In genomic region chr20:32037929-32038328, GRCh38 we compare ENCODE assay signal across 1 cellular context.
TF ChIP-seq lines count a peak whose summit lies in the region.

No MANE protein-coding gene starts in this region.

TF ChIP-seq in K562, 482 proteins besides CTCF, POLR2A, EP300 and RAD21:
- TF ChIP-seq MEF2D (tag; conservative IDR thresholded peaks at IDR 0.05; ENCODE audit: low read depth) (peak; percentile 44; the same call in 1 of the 2 replicates), SMARCA4 (IDR thresholded peaks at IDR 0.05) (peak; percentile 27; the same call in 1 of the 2 replicates), MEF2A (IDR thresholded peaks at IDR 0.05; ENCODE audit: control insufficient read depth, low read depth, low read length) (no peak), ZEB2 (IDR thresholded peaks at IDR 0.05) (peak; percentile 65), FOSL1 (tag; conservative IDR thresholded peaks at IDR 0.05) (peak; percentile 45; the same call in 1 of the 2 replicates), MTA3 (IDR thresholded peaks at IDR 0.05; ENCODE audit: borderline replicate concordance) (peak; percentile 37; the same call in 1 of the 2 replicates), JUND (IDR thresholded peaks at IDR 0.05; ENCODE audit: borderline replicate concordance, low read depth, low read length) (peak; percentile 37; the same call in 1 of the 2 replicates), JUND (tag; IDR thresholded peaks at IDR 0.05; ENCODE audit: borderline replicate concordance, low read depth, low read length) (0 out of 3 replicates have a peak, but pooled peaks have one; percentile 41), ESRRA (IDR thresholded peaks at IDR 0.05; ENCODE audit: borderline replicate concordance, low read depth) (0 out of 2 replicates have a peak, but pooled peaks have one; percentile 18), EGR1 (conservative IDR thresholded peaks at IDR 0.05) (peak; percentile 22; the same call in 1 of the 2 replicates), ZNF551 (CRISPR knock-in tag; IDR thresholded peaks at IDR 0.05) (no peak), CC2D1A (IDR thresholded peaks at IDR 0.05) (peak; percentile 20; the same call in 1 of the 2 replicates), DPF2 (IDR thresholded peaks at IDR 0.05) (0 out of 2 replicates have a peak, but pooled peaks have one; percentile 36), PPARD (CRISPR knock-in tag; IDR thresholded peaks at IDR 0.05) (no peak), ZFP36 (IDR thresholded peaks at IDR 0.05; ENCODE audit: low read depth, low read length, partially characterized antibody) (peak; percentile 67), CREB3L1 (IDR thresholded peaks at IDR 0.05; ENCODE audit: borderline replicate concordance, low read depth) (no peak), MTA1 (IDR thresholded peaks at IDR 0.05; ENCODE audit: borderline replicate concordance) (peak; percentile 25; the same call in 1 of the 2 replicates), CTBP1 (IDR thresholded peaks at IDR 0.05; ENCODE audit: borderline replicate concordance) (peak; percentile 55; the same call in 1 of the 2 replicates), HMGN3 (IDR thresholded peaks at IDR 0.05; ENCODE audit: borderline replicate concordance, extremely low read depth, insufficient read length, low read depth, low read length) (no peak), ZNF263 (CRISPR knock-in tag; IDR thresholded peaks at IDR 0.05; ENCODE audit: borderline replicate concordance) (no peak), ZNF696 (CRISPR knock-in tag; conservative IDR thresholded peaks at IDR 0.05) (no peak), ATF3 (IDR thresholded peaks at IDR 0.05) (peak; percentile 42; the same call in 1 of the 2 replicates), ATF3 (CRISPR knock-in tag; conservative IDR thresholded peaks at IDR 0.05) (no peak), JUN (IDR thresholded peaks at IDR 0.05; ENCODE audit: borderline replicate concordance, low read depth, low read length) (0 out of 2 replicates have a peak, but pooled peaks have one; percentile 34), JUN (CRISPR knock-in tag; IDR thresholded peaks at IDR 0.05; ENCODE audit: borderline replicate concordance) (no peak), GABPA (tag; conservative IDR thresholded peaks at IDR 0.05; ENCODE audit: low read depth) (no peak), TEAD4 (IDR thresholded peaks at IDR 0.05; ENCODE audit: low read length) (peak; percentile 20; the same call in 1 of the 2 replicates), TEAD4 (CRISPR knock-in tag; IDR thresholded peaks at IDR 0.05; ENCODE audit: borderline replicate concordance) (no peak), ZNF174 (CRISPR knock-in tag; IDR thresholded peaks at IDR 0.05) (no peak), CBFA2T2 (conservative IDR thresholded peaks at IDR 0.05) (no peak), GTF2E2 (tag; IDR thresholded peaks at IDR 0.05) (no peak), ATF7 (IDR thresholded peaks at IDR 0.05) (0 out of 2 replicates have a peak, but pooled peaks have one; percentile 22), NR3C1 (CRISPR knock-in tag; IDR thresholded peaks at IDR 0.05) (no peak), ETV5 (CRISPR knock-in tag; IDR thresholded peaks at IDR 0.05; ENCODE audit: low read depth) (no peak), ARID1B (IDR thresholded peaks at IDR 0.05) (peak; percentile 64; the same call in 1 of the 2 replicates), TRIM24 (IDR thresholded peaks at IDR 0.05) (peak; percentile 76 to 79; a peak in 2 of 4 replicates), HMBOX1 (IDR thresholded peaks at IDR 0.05) (0 out of 2 replicates have a peak, but pooled peaks have one; percentile 31), TRIM28 (IDR thresholded peaks at IDR 0.05) (peak; percentile 61; the same call in 1 of the 2 replicates), ZBTB26 (CRISPR knock-in tag; IDR thresholded peaks at IDR 0.05) (peak; percentile 82; the same call in 1 of the 2 replicates), NBN (IDR thresholded peaks at IDR 0.05; ENCODE audit: low read depth) (peak; percentile 59; the same call in 1 of the 2 replicates), MCM3 (IDR thresholded peaks at IDR 0.05) (peak; percentile 88; the same call in 1 of the 2 replicates)
- TF ChIP-seq, protein P1, sequence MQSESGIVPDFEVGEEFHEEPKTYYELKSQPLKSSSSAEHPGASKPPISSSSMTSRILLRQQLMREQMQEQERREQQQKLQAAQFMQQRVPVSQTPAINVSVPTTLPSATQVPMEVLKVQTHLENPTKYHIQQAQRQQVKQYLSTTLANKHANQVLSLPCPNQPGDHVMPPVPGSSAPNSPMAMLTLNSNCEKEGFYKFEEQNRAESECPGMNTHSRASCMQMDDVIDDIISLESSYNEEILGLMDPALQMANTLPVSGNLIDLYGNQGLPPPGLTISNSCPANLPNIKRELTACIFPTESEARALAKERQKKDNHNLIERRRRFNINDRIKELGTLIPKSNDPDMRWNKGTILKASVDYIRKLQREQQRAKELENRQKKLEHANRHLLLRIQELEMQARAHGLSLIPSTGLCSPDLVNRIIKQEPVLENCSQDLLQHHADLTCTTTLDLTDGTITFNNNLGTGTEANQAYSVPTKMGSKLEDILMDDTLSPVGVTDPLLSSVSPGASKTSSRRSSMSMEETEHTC (IDR thresholded peaks at IDR 0.05), result no peak
- TF ChIP-seq, protein P2, sequence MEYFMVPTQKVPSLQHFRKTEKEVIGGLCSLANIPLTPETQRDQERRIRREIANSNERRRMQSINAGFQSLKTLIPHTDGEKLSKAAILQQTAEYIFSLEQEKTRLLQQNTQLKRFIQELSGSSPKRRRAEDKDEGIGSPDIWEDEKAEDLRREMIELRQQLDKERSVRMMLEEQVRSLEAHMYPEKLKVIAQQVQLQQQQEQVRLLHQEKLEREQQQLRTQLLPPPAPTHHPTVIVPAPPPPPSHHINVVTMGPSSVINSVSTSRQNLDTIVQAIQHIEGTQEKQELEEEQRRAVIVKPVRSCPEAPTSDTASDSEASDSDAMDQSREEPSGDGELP (CRISPR knock-in tag; IDR thresholded peaks at IDR 0.05; ENCODE audit: borderline replicate concordance), result no peak
- TF ChIP-seq, protein P3, sequence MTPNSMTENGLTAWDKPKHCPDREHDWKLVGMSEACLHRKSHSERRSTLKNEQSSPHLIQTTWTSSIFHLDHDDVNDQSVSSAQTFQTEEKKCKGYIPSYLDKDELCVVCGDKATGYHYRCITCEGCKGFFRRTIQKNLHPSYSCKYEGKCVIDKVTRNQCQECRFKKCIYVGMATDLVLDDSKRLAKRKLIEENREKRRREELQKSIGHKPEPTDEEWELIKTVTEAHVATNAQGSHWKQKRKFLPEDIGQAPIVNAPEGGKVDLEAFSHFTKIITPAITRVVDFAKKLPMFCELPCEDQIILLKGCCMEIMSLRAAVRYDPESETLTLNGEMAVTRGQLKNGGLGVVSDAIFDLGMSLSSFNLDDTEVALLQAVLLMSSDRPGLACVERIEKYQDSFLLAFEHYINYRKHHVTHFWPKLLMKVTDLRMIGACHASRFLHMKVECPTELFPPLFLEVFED (CRISPR knock-in tag; conservative IDR thresholded peaks at IDR 0.05), result 0 out of 2 replicates have a peak, but pooled peaks have one; percentile 41
- TF ChIP-seq, protein P4, sequence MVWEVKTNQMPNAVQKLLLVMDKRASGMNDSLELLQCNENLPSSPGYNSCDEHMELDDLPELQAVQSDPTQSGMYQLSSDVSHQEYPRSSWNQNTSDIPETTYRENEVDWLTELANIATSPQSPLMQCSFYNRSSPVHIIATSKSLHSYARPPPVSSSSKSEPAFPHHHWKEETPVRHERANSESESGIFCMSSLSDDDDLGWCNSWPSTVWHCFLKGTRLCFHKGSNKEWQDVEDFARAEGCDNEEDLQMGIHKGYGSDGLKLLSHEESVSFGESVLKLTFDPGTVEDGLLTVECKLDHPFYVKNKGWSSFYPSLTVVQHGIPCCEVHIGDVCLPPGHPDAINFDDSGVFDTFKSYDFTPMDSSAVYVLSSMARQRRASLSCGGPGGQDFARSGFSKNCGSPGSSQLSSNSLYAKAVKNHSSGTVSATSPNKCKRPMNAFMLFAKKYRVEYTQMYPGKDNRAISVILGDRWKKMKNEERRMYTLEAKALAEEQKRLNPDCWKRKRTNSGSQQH (CRISPR knock-in tag; IDR thresholded peaks at IDR 0.05), result 0 out of 2 replicates have a peak, but pooled peaks have one; percentile 21
- TF ChIP-seq, protein P5, sequence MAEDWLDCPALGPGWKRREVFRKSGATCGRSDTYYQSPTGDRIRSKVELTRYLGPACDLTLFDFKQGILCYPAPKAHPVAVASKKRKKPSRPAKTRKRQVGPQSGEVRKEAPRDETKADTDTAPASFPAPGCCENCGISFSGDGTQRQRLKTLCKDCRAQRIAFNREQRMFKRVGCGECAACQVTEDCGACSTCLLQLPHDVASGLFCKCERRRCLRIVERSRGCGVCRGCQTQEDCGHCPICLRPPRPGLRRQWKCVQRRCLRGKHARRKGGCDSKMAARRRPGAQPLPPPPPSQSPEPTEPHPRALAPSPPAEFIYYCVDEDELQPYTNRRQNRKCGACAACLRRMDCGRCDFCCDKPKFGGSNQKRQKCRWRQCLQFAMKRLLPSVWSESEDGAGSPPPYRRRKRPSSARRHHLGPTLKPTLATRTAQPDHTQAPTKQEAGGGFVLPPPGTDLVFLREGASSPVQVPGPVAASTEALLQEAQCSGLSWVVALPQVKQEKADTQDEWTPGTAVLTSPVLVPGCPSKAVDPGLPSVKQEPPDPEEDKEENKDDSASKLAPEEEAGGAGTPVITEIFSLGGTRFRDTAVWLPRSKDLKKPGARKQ (CRISPR knock-in tag; IDR thresholded peaks at IDR 0.05), result no peak
